2 cellular contexts compared by ENCODE assay signal in the genomic region with DNA sequence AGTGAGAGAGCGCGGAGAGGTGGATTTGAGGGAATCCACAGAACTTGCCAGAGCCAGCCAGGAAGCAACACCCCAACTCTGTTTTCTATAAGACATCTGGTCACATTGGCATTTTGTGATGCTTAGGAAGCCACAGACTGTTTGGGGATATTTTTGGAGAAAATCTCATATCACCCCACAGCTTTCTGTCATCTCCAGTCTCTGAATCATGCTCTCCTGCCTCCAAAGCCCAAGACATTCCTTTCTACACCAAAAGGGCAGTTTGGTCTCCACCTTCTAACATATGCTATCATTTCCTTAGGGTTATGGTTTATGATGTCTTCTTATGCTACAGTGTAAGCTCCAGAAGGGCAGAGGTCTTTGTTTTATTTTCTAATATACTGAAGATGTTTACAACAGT.
TF ChIP-seq lines count a peak whose summit lies in the region.

No MANE protein-coding gene starts in this region.

TF ChIP-seq in SK-N-SH, 30 proteins besides CTCF, POLR2A, EP300 and RAD21 (continued from another document):
- TF ChIP-seq, protein P1, sequence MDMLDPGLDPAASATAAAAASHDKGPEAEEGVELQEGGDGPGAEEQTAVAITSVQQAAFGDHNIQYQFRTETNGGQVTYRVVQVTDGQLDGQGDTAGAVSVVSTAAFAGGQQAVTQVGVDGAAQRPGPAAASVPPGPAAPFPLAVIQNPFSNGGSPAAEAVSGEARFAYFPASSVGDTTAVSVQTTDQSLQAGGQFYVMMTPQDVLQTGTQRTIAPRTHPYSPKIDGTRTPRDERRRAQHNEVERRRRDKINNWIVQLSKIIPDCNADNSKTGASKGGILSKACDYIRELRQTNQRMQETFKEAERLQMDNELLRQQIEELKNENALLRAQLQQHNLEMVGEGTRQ (IDR thresholded peaks at IDR 0.05; ENCODE audit: borderline replicate concordance, low read depth, low read length) = no peak
- TF ChIP-seq, protein P2, sequence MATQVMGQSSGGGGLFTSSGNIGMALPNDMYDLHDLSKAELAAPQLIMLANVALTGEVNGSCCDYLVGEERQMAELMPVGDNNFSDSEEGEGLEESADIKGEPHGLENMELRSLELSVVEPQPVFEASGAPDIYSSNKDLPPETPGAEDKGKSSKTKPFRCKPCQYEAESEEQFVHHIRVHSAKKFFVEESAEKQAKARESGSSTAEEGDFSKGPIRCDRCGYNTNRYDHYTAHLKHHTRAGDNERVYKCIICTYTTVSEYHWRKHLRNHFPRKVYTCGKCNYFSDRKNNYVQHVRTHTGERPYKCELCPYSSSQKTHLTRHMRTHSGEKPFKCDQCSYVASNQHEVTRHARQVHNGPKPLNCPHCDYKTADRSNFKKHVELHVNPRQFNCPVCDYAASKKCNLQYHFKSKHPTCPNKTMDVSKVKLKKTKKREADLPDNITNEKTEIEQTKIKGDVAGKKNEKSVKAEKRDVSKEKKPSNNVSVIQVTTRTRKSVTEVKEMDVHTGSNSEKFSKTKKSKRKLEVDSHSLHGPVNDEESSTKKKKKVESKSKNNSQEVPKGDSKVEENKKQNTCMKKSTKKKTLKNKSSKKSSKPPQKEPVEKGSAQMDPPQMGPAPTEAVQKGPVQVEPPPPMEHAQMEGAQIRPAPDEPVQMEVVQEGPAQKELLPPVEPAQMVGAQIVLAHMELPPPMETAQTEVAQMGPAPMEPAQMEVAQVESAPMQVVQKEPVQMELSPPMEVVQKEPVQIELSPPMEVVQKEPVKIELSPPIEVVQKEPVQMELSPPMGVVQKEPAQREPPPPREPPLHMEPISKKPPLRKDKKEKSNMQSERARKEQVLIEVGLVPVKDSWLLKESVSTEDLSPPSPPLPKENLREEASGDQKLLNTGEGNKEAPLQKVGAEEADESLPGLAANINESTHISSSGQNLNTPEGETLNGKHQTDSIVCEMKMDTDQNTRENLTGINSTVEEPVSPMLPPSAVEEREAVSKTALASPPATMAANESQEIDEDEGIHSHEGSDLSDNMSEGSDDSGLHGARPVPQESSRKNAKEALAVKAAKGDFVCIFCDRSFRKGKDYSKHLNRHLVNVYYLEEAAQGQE (IDR thresholded peaks at IDR 0.05; ENCODE audit: low read depth, low read length) = no peak
- TF ChIP-seq SMC3 (IDR thresholded peaks at IDR 0.05; ENCODE audit: low read depth, low read length) (no peak), TCF12 (IDR thresholded peaks at IDR 0.05) (no peak), NRF1 (IDR thresholded peaks at IDR 0.05; ENCODE audit: low read depth, low read length) (no peak), ELF1 (IDR thresholded peaks at IDR 0.05) (no peak), FOXJ3 (CRISPR knock-in tag; IDR thresholded peaks at IDR 0.05) (no peak), EZH2phosphoT487 (IDR thresholded peaks at IDR 0.05; ENCODE audit: borderline replicate concordance, low read depth) (no peak), GABPA (IDR thresholded peaks at IDR 0.05; ENCODE audit: low read depth) (no peak), MEF2A (IDR thresholded peaks at IDR 0.05; ENCODE audit: borderline replicate concordance, low read depth) (no peak), SIN3A (IDR thresholded peaks at IDR 0.05; ENCODE audit: borderline replicate concordance, low read depth, low read length) (no peak), FOXM1 (IDR thresholded peaks at IDR 0.05; ENCODE audit: low read depth) (no peak), NFIC (IDR thresholded peaks at IDR 0.05; ENCODE audit: borderline replicate concordance) (no peak)
- TF ChIP-seq, protein P3, sequence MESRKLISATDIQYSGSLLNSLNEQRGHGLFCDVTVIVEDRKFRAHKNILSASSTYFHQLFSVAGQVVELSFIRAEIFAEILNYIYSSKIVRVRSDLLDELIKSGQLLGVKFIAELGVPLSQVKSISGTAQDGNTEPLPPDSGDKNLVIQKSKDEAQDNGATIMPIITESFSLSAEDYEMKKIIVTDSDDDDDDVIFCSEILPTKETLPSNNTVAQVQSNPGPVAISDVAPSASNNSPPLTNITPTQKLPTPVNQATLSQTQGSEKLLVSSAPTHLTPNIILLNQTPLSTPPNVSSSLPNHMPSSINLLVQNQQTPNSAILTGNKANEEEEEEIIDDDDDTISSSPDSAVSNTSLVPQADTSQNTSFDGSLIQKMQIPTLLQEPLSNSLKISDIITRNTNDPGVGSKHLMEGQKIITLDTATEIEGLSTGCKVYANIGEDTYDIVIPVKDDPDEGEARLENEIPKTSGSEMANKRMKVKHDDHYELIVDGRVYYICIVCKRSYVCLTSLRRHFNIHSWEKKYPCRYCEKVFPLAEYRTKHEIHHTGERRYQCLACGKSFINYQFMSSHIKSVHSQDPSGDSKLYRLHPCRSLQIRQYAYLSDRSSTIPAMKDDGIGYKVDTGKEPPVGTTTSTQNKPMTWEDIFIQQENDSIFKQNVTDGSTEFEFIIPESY (IDR thresholded peaks at IDR 0.05; ENCODE audit: borderline replicate concordance, low read depth) = no peak
- TF ChIP-seq, protein P4, sequence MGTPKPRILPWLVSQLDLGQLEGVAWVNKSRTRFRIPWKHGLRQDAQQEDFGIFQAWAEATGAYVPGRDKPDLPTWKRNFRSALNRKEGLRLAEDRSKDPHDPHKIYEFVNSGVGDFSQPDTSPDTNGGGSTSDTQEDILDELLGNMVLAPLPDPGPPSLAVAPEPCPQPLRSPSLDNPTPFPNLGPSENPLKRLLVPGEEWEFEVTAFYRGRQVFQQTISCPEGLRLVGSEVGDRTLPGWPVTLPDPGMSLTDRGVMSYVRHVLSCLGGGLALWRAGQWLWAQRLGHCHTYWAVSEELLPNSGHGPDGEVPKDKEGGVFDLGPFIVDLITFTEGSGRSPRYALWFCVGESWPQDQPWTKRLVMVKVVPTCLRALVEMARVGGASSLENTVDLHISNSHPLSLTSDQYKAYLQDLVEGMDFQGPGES (IDR thresholded peaks at IDR 0.05; ENCODE audit: low read depth, low read length) = no peak
- TF ChIP-seq, protein P5, sequence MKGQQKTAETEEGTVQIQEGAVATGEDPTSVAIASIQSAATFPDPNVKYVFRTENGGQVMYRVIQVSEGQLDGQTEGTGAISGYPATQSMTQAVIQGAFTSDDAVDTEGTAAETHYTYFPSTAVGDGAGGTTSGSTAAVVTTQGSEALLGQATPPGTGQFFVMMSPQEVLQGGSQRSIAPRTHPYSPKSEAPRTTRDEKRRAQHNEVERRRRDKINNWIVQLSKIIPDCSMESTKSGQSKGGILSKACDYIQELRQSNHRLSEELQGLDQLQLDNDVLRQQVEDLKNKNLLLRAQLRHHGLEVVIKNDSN (IDR thresholded peaks at IDR 0.05; ENCODE audit: borderline replicate concordance, low read depth) = no peak
- TF ChIP-seq, protein P6, sequence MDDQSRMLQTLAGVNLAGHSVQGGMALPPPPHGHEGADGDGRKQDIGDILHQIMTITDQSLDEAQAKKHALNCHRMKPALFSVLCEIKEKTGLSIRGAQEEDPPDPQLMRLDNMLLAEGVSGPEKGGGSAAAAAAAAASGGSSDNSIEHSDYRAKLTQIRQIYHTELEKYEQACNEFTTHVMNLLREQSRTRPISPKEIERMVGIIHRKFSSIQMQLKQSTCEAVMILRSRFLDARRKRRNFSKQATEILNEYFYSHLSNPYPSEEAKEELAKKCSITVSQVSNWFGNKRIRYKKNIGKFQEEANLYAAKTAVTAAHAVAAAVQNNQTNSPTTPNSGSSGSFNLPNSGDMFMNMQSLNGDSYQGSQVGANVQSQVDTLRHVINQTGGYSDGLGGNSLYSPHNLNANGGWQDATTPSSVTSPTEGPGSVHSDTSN (IDR thresholded peaks at IDR 0.05) = no peak
- TF ChIP-seq, protein P7, sequence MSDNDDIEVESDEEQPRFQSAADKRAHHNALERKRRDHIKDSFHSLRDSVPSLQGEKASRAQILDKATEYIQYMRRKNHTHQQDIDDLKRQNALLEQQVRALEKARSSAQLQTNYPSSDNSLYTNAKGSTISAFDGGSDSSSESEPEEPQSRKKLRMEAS (IDR thresholded peaks at IDR 0.05; ENCODE audit: low read depth) = no peak

TF ChIP-seq in SK-N-SH treated with all-trans-retinoic acid at 6 μM for 48 hours, 23 proteins besides CTCF, POLR2A, EP300 and RAD21:
- TF ChIP-seq, protein P8, sequence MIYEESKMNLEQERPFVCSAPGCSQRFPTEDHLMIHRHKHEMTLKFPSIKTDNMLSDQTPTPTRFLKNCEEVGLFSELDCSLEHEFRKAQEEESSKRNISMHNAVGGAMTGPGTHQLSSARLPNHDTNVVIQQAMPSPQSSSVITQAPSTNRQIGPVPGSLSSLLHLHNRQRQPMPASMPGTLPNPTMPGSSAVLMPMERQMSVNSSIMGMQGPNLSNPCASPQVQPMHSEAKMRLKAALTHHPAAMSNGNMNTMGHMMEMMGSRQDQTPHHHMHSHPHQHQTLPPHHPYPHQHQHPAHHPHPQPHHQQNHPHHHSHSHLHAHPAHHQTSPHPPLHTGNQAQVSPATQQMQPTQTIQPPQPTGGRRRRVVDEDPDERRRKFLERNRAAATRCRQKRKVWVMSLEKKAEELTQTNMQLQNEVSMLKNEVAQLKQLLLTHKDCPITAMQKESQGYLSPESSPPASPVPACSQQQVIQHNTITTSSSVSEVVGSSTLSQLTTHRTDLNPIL (CRISPR knock-in tag; IDR thresholded peaks at IDR 0.05; ENCODE audit: low read depth) = no peak
- TF ChIP-seq ARNTL (CRISPR knock-in tag; IDR thresholded peaks at IDR 0.05; ENCODE audit: borderline replicate concordance, low read depth) (no peak), SNAI2 (CRISPR knock-in tag; IDR thresholded peaks at IDR 0.05) (no peak), ZFP30 (CRISPR knock-in tag; IDR thresholded peaks at IDR 0.05) (no peak), ZNF565 (CRISPR knock-in tag; conservative IDR thresholded peaks at IDR 0.05; ENCODE audit: low read depth) (no peak), ISL1 (CRISPR knock-in tag; IDR thresholded peaks at IDR 0.05) (no peak)
- TF ChIP-seq, protein P9, sequence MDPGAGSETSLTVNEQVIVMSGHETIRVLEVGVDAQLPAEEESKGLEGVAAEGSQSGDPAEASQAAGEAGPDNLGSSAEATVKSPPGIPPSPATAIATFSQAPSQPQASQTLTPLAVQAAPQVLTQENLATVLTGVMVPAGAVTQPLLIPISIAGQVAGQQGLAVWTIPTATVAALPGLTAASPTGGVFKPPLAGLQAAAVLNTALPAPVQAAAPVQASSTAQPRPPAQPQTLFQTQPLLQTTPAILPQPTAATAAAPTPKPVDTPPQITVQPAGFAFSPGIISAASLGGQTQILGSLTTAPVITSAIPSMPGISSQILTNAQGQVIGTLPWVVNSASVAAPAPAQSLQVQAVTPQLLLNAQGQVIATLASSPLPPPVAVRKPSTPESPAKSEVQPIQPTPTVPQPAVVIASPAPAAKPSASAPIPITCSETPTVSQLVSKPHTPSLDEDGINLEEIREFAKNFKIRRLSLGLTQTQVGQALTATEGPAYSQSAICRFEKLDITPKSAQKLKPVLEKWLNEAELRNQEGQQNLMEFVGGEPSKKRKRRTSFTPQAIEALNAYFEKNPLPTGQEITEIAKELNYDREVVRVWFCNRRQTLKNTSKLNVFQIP (CRISPR knock-in tag; IDR thresholded peaks at IDR 0.05; ENCODE audit: borderline replicate concordance, low read depth) = no peak
- TF ChIP-seq, protein P10, sequence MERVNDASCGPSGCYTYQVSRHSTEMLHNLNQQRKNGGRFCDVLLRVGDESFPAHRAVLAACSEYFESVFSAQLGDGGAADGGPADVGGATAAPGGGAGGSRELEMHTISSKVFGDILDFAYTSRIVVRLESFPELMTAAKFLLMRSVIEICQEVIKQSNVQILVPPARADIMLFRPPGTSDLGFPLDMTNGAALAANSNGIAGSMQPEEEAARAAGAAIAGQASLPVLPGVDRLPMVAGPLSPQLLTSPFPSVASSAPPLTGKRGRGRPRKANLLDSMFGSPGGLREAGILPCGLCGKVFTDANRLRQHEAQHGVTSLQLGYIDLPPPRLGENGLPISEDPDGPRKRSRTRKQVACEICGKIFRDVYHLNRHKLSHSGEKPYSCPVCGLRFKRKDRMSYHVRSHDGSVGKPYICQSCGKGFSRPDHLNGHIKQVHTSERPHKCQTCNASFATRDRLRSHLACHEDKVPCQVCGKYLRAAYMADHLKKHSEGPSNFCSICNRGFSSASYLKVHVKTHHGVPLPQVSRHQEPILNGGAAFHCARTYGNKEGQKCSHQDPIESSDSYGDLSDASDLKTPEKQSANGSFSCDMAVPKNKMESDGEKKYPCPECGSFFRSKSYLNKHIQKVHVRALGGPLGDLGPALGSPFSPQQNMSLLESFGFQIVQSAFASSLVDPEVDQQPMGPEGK (CRISPR knock-in tag; IDR thresholded peaks at IDR 0.05; ENCODE audit: borderline replicate concordance) = no peak
